In the genomic region with DNA sequence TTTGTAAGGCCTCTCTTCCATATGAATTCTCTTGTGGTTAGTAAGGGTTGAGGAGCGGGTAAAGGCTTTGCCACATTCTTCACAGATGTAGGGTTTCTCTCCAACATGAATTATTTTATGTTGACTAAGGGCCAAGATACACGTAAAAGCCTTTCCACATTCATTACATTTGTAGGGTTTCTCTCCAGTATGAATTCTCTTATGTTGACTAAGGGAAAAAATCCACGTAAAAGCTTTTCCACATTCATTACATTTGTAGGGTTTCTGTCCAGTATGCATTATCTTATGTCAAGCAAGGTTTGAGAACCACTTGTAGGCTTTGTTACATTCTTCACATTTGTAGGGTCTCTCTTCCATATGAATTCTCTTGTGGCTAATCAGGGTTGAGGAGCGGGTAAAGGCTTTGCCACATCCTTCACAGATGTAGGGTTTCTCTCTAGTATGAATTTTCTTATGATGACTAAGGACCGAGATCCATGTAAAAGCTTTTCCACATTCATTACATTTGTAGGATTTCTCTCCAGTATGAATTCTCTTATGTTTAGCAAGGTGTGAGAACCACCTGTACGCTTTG, we compare ENCODE assay signal across 9 cellular contexts.
"Had no signal": no experiment of that assay in that cellular context is flagged by ENCODE, and none has a peak within 500 bp of the region (broad histone marks: within the 10 kb centered on the region; RNA-seq: fewer than 3 reads in every experiment).

No MANE protein-coding gene starts in this region.

- DNase-seq: GM23248, GOT3, H9, HCEC 1CT, IMR-90, KBM-7 had no signal

- H3K27ac ChIP-seq: GM23248, KMS-11 had no signal

- FAIRE-seq: H54, HTR-8/SVneo had no signal

- H2AFZ ChIP-seq: GM23248 had no signal

- H3K9ac ChIP-seq: GM23248, KMS-11 had no signal

- H3K4me2 ChIP-seq: KMS-11 had no signal

- H3K4me3 ChIP-seq: GM23248 had no signal
